16 cellular contexts compared by ENCODE assay signal in genomic region chr1:62235576-62235975, GRCh38.
"Had no signal": no experiment of that assay in that cellular context is flagged by ENCODE, and none has a peak within 500 bp of the region (broad histone marks: within the 10 kb centered on the region; RNA-seq: fewer than 3 reads in every experiment).

No MANE protein-coding gene starts in this region.

- DNase-seq: effector memory CD8-positive, alpha-beta T cell; foreskin keratinocyte; hippocampal formation; kidney glomerular epithelial cell; mesendoderm; naive thymus-derived CD4-positive, alpha-beta T cell; psoas muscle; retina; right lobe of liver; stimulated activated naive CD4-positive, alpha-beta T cell; stomach; substantia nigra; transverse colon had no signal

- H3K27ac ChIP-seq: neutrophil, psoas muscle, right lobe of liver, stomach, thoracic aorta, transverse colon had no signal

- H3K27ac Mint-ChIP-seq: dendritic cell treated with granulocyte-macrophage colony-stimulating factor and Interleukin-4, amounts not matched to agents 40 ng/mL and 50 ng/mL, for 4 days; effector memory CD8-positive, alpha-beta T cell; naive thymus-derived CD4-positive, alpha-beta T cell had no signal

- H3K4me1 ChIP-seq: psoas muscle, right lobe of liver, transverse colon had no signal

- ATAC-seq: effector memory CD8-positive, alpha-beta T cell; foreskin keratinocyte; naive thymus-derived CD4-positive, alpha-beta T cell; psoas muscle; right lobe of liver had no signal

- H3K36me3 Mint-ChIP-seq: naive thymus-derived CD4-positive, alpha-beta T cell had no signal

- H3K36me3 ChIP-seq: neutrophil, right lobe of liver, stomach, thoracic aorta, transverse colon had no signal

- H3K9me3 ChIP-seq: neutrophil, psoas muscle, right lobe of liver, stomach, thoracic aorta, transverse colon had no signal

- H3K9me3 Mint-ChIP-seq: dendritic cell treated with granulocyte-macrophage colony-stimulating factor and Interleukin-4, amounts not matched to agents 40 ng/mL and 50 ng/mL, for 4 days; effector memory CD8-positive, alpha-beta T cell had no signal

- H3K4me3 Mint-ChIP-seq: dendritic cell treated with granulocyte-macrophage colony-stimulating factor and Interleukin-4, amounts not matched to agents 40 ng/mL and 50 ng/mL, for 4 days; effector memory CD8-positive, alpha-beta T cell; naive thymus-derived CD4-positive, alpha-beta T cell had no signal

- H3K27me3 Mint-ChIP-seq: dendritic cell treated with granulocyte-macrophage colony-stimulating factor and Interleukin-4, amounts not matched to agents 40 ng/mL and 50 ng/mL, for 4 days had no signal

- H3K4me3 ChIP-seq: psoas muscle, right lobe of liver, stomach, thoracic aorta, transverse colon had no signal

- H3K27me3 ChIP-seq: foreskin keratinocyte, neutrophil, right lobe of liver, stomach, transverse colon had no signal
